Comparison of ENCODE assay signal across 8 cellular contexts in genomic region chr18:3998698-3999333, GRCh38.
DNase-seq lines count a peak whose midpoint lies in the region; ATAC-seq and TF ChIP-seq lines count a peak whose summit lies in the region.

No MANE protein-coding gene starts in this region.

- no peak overlapping the region for H3K27ac ChIP-seq in heart left ventricle
- no peak overlapping the region for H3K27ac ChIP-seq in body of pancreas
- no peak overlapping the region for H3K27ac ChIP-seq in liver (ENCODE audit: low read depth in 1 of 2, low read length in 2 of 2)

- no peak overlapping the region for H3K9ac ChIP-seq in liver (ENCODE audit: low read depth in 1 of 2, low read length in 2 of 2)

- TF ChIP-seq CTCF in heart left ventricle (IDR thresholded peaks at IDR 0.05) (peak; percentile 54 to 85 (median 76)), body of pancreas (IDR thresholded peaks at IDR 0.05) (peak; percentile 37 to 82 (median 65)), liver (IDR thresholded peaks at IDR 0.05; ENCODE audit: low read depth, low read length, missing input control) (peak; percentile 67)

- WGBS in heart left ventricle, 4 donors: 13 to 22% (median 16%) methylated on average over 4 of the region's 4 CpGs
- 7 to 8% methylated on average over 4 of the region's 4 CpGs for WGBS in body of pancreas, 2 donors
- WGBS in liver: 13% methylated on average over 4 of the region's 4 CpGs

- peak in 1 of 5 donors; percentile 26 for DNase-seq in heart left ventricle
- DNase-seq in Right ventricle myocardium inferior (ENCODE audit: missing footprints): no peak
- peak; percentile 60 for DNase-seq in NCI-H146 (lab: John Stamatoyannopoulos, UW)
- peak in 3 of 4 donors; percentile 12 to 42 (median 14) for DNase-seq in body of pancreas
- no peak for DNase-seq in stimulated activated naive CD8-positive, alpha-beta T cell treated with anti-CD3 and anti-CD28 coated beads, Interleukin-15, Interleukin-2, amounts not matched to agents 100 U/mL and 50 U/mL, for 24 hours

- H3K9me3 ChIP-seq in heart left ventricle: peaks cover 0 to 4% (median 0%) of the 10 kb centered on the region in 12 donors
- no peaks in the 10 kb centered on the region for H3K9me3 ChIP-seq in body of pancreas
- no peaks in the 10 kb centered on the region for H3K9me3 ChIP-seq in liver (ENCODE audit: control insufficient read depth in 4 of 4, low read length in 3 of 4)

- TF ChIP-seq RAD21 in liver (IDR thresholded peaks at IDR 0.05): peak; percentile 83 to 85

- H3K36me3 ChIP-seq in heart left ventricle: no peaks in the 10 kb centered on the region
- H3K36me3 ChIP-seq in body of pancreas (replicated peaks in 1 of 2; ENCODE audit: insufficient read depth in 1 of 2, low read depth in 2 of 2): no peaks in the 10 kb centered on the region
- H3K36me3 ChIP-seq in liver (ENCODE audit: control insufficient read depth in 4 of 4, insufficient read depth in 3 of 4, low read depth in 1 of 4, low read length in 3 of 4): no peaks in the 10 kb centered on the region

- H3K4me1 ChIP-seq in heart left ventricle: peaks cover 0 to 15% (median 0%) of the 10 kb centered on the region in 12 donors
- no peaks in the 10 kb centered on the region for H3K4me1 ChIP-seq in body of pancreas
- no peaks in the 10 kb centered on the region for H3K4me1 ChIP-seq in liver (ENCODE audit: control insufficient read depth in 4 of 4, insufficient read depth in 4 of 4, low read length in 3 of 4)

- intact Hi-C loops in heart left ventricle (cut with DNase I): loop anchor here (1.0 to 10.0 kb wide), 12 partner anchors 66 to 717 kb away; no protein-coding TSS in a partner anchor
- intact Hi-C loops in Right ventricle myocardium inferior (cut with DNase I): loop anchor here (5.0 kb wide), 2 partner anchors 147 to 717 kb away; no protein-coding TSS in a partner anchor
- intact Hi-C loops in body of pancreas (cut with DNase I): no loop called here

- ATAC-seq in heart left ventricle (peak in 1 of 4 donors; percentile 13), Right ventricle myocardium inferior (no peak), body of pancreas (no peak), HG03139 (IDR thresholded peaks at IDR 0.05; ENCODE audit: unreplicated experiment) (no peak), GM18873 (IDR thresholded peaks at IDR 0.05; ENCODE audit: low FRiP score, unreplicated experiment) (no peak)
- ATAC-seq in stimulated activated naive CD8-positive, alpha-beta T cell treated with anti-CD3 and anti-CD28 coated beads, Interleukin-15, Interleukin-2, amounts not matched to agents 100 U/mL and 50 U/mL, for 24 hours: no peak

- no peak for TF ChIP-seq POLR2A in heart left ventricle (IDR thresholded peaks at IDR 0.05)
- TF ChIP-seq POLR2A in body of pancreas (IDR thresholded peaks at IDR 0.05): no peak

- H3K27me3 ChIP-seq in heart left ventricle (no peaks in the 10 kb centered on the region), body of pancreas (no peaks in the 10 kb centered on the region), liver (ENCODE audit: control insufficient read depth in 4 of 4, insufficient read depth in 4 of 4, low read length in 3 of 4) (no peaks in the 10 kb centered on the region)

- H3K4me3 ChIP-seq in heart left ventricle (no peak overlapping the region), body of pancreas (no peak overlapping the region), liver (ENCODE audit: low read depth in 1 of 3, low read length in 3 of 3) (no peak overlapping the region)

TF ChIP-seq in liver, 16 proteins besides CTCF, POLR2A, EP300 and RAD21:
- TF ChIP-seq FOXA2 (IDR thresholded peaks at IDR 0.05) (no peak), HNF4A (conservative IDR thresholded peaks at IDR 0.05) (no peak), EGR1 (IDR thresholded peaks at IDR 0.05; ENCODE audit: low read depth in 2 of 2) (no peak), REST (IDR thresholded peaks at IDR 0.05) (no peak), FOXA1 (IDR thresholded peaks at IDR 0.05) (no peak), ATF3 (IDR thresholded peaks at IDR 0.05) (no peak), GABPA (IDR thresholded peaks at IDR 0.05 in 1 of 2, conservative IDR thresholded peaks at IDR 0.05 in 1 of 2) (no peak), ZBTB33 (IDR thresholded peaks at IDR 0.05) (no peak), SP1 (IDR thresholded peaks at IDR 0.05) (no peak), TAF1 (conservative IDR thresholded peaks at IDR 0.05) (no peak), MAX (IDR thresholded peaks at IDR 0.05) (no peak), YY1 (IDR thresholded peaks at IDR 0.05) (no peak), HNF4G (IDR thresholded peaks at IDR 0.05) (no peak)

Comparison
In these comparisons a context has a peak if more than half of its experiments do, and no peak if none do; other contexts are left out.
1. DNase-seq: peak in NCI-H146 (single experiment) and body of pancreas (3 of 4); none in Right ventricle myocardium inferior (single experiment) and stimulated activated naive CD8-positive, alpha-beta T cell treated with anti-CD3 and anti-CD28 coated beads, Interleukin-15, Interleukin-2, amounts not matched to agents 100 U/mL and 50 U/mL, for 24 hours (single experiment).
2. Peak in every context shown above with its lines, with median percentiles within 50 percentile points of each other: CTCF ChIP-seq.